In the genomic region with DNA sequence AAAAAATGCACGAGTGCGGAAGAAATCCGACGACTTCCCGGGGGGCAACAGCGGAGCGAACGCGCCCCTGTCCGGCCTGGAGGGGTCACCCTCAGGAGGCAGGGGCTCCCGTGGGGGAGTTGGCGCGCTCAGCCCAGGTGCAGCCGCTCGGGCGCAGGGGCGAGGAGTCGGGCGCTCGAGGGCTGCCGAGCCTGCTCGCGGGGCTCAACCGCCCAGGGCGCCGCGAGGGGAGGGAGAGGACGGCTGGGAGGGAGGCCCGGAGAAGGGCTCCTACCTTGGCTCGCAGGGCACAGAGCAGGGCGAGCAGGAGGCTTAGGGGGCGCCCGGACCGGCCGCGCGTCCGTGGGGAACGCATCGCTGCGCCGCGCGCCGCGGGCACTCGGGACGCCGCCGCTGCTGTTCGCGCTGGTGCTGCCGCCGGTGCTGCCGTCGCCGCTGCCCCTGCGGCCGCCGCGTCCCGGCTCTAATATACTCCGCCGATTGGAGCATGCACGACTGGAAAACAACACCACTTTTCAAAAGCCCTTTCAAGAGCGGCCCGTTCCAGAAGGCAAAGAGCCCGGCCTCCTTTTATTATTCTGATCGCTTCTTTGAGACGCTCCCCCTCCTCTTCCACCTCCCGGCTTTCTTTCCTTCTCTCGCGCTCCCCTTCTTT, we compare ENCODE assay signal across 8 cellular contexts. TPM values are rescaled to one million over a fixed set of nuclear protein-coding genes. Genes with fewer than 3 reads are reported as not detected.
DNase-seq lines count a peak whose midpoint lies in the region; ATAC-seq and TF ChIP-seq lines count a peak whose summit lies in the region.

No MANE protein-coding gene starts in this region.

- peak overlapping the region in 1 of 7 donors; percentile 84 for H3K27ac Mint-ChIP-seq in CD4-positive, alpha-beta memory T cell
- H3K27ac Mint-ChIP-seq in T-cell = no peak overlapping the region

- DNase-seq in CD4-positive, alpha-beta memory T cell = no peak
- DNase-seq in HK-2 (ENCODE audit: unreplicated experiment) = peak; percentile 53
- DNase-seq in T-cell = peak in 1 of 34 experiments; percentile 2
- DNase-seq in upper lobe of left lung = peak in 1 of 2 donors; percentile 92
- no peak for DNase-seq in GDM1 (lab: John Stamatoyannopoulos, UW)

- POLR2A ChIA-PET in CD4-positive, alpha-beta memory T cell (lab: Charles Lee; ENCODE audit: partially characterized antibody) = no interaction called here
- POLR2A ChIA-PET in T-cell (lab: Charles Lee) = no interaction called here

- peaks cover 0 to 2% (median 0%) of the 10 kb centered on the region in 8 donors for H3K9me3 Mint-ChIP-seq in CD4-positive, alpha-beta memory T cell
- no peaks in the 10 kb centered on the region for H3K9me3 Mint-ChIP-seq in T-cell

- H3K27me3 ChIP-seq in CD4-positive, alpha-beta memory T cell (ENCODE audit: insufficient read depth, low read length) = peaks cover 11% of the 10 kb centered on the region
- H3K27me3 ChIP-seq in endocrine pancreas (ENCODE audit: control insufficient read depth, insufficient read depth, low read length) (no peaks in the 10 kb centered on the region), upper lobe of left lung (no peaks in the 10 kb centered on the region)

- no peak for TF ChIP-seq EP300 in upper lobe of left lung (IDR thresholded peaks at IDR 0.05)

- peaks cover 17% of the 10 kb centered on the region for H3K4me1 ChIP-seq in CD4-positive, alpha-beta memory T cell (ENCODE audit: insufficient read depth, low read length)
- H3K4me1 ChIP-seq in endocrine pancreas (ENCODE audit: control insufficient read depth, insufficient read depth, low read length) (no peaks in the 10 kb centered on the region), mesodermal cell (ENCODE audit: control insufficient read depth, insufficient read depth, low read length, poor library complexity, severe bottlenecking) (peaks cover 10% of the 10 kb centered on the region), upper lobe of left lung (peaks cover 19 to 53% (median 28%) of the 10 kb centered on the region in 4 donors)

- intact Hi-C loops in CD4-positive, alpha-beta memory T cell (cut with micrococcal nuclease) = no loop called here

- no peak overlapping the region for H3K27ac ChIP-seq in CD4-positive, alpha-beta memory T cell (ENCODE audit: low read depth, low read length)
- H3K27ac ChIP-seq in mesodermal cell (ENCODE audit: low read depth, low read length, severe bottlenecking) (peak overlapping the region; percentile 53), upper lobe of left lung (peak overlapping the region; percentile 94 to 99 (median 98))

- TF ChIP-seq POLR2A in upper lobe of left lung (IDR thresholded peaks at IDR 0.05) = no peak

- H3K9me3 ChIP-seq in CD4-positive, alpha-beta memory T cell (ENCODE audit: control insufficient read depth in 1 of 2, low read length in 2 of 2) = no peaks in the 10 kb centered on the region
- no peaks in the 10 kb centered on the region for H3K9me3 ChIP-seq in endocrine pancreas (ENCODE audit: control insufficient read depth, low read length)
- H3K9me3 ChIP-seq in mesodermal cell (ENCODE audit: control insufficient read depth, low read length) = no peaks in the 10 kb centered on the region
- no peaks in the 10 kb centered on the region for H3K9me3 ChIP-seq in upper lobe of left lung

- 1% methylated on average over 44 to 60 of the region's 73 CpGs for WGBS in mesodermal cell (ENCODE audit: insufficient coverage in 2 of 2), 2 experiments
- 1% methylated on average over 24 to 40 of the region's 73 CpGs for WGBS in upper lobe of left lung, 2 donors

- H3K36me3 ChIP-seq in CD4-positive, alpha-beta memory T cell (ENCODE audit: insufficient read depth, low read length) = no peaks in the 10 kb centered on the region
- H3K36me3 ChIP-seq in endocrine pancreas (ENCODE audit: control insufficient read depth, insufficient read depth, low read length) = no peaks in the 10 kb centered on the region
- H3K36me3 ChIP-seq in mesodermal cell (ENCODE audit: control insufficient read depth, insufficient read depth, low read length) = peaks cover 20% of the 10 kb centered on the region
- H3K36me3 ChIP-seq in upper lobe of left lung = peaks cover 0 to 7% (median 0%) of the 10 kb centered on the region in 4 donors

- peaks cover 4 to 35% (median 21%) of the 10 kb centered on the region in 4 donors for H3K4me1 Mint-ChIP-seq in CD4-positive, alpha-beta memory T cell
- peaks cover 8 to 32% (median 23%) of the 10 kb centered on the region in 3 donors for H3K4me1 Mint-ChIP-seq in T-cell

- H3K36me3 Mint-ChIP-seq in CD4-positive, alpha-beta memory T cell = no peaks in the 10 kb centered on the region
- no peaks in the 10 kb centered on the region for H3K36me3 Mint-ChIP-seq in T-cell

- H3K4me3 Mint-ChIP-seq in CD4-positive, alpha-beta memory T cell = peak overlapping the region; percentile 77 to 87 (median 84)
- H3K4me3 Mint-ChIP-seq in T-cell = peak overlapping the region; percentile 72 to 85 (median 77)

- CTCF ChIA-PET in CD4-positive, alpha-beta memory T cell (lab: Charles Lee; ENCODE audit: partially characterized antibody) = interaction anchor here (0.9 kb wide), 1 partner anchor 16 kb away, joined by 3 read pairs; no protein-coding TSS in a partner anchor
- CTCF ChIA-PET in T-cell (lab: Charles Lee) = no interaction called here

- H3K9ac ChIP-seq in endocrine pancreas (ENCODE audit: control insufficient read depth, insufficient read depth, low read length) = peak overlapping the region; percentile 67

- ATAC-seq in T-cell (replicated peaks in 1 of 4) = no peak
- peak in 1 of 2 donors; percentile 4 for ATAC-seq in upper lobe of left lung (ENCODE audit: low FRiP score in 2 of 2)
- no peak for ATAC-seq in GM21526 (IDR thresholded peaks at IDR 0.05; ENCODE audit: low FRiP score, unreplicated experiment)

- TF ChIP-seq CTCF in upper lobe of left lung (IDR thresholded peaks at IDR 0.05) = no peak

- H3K27me3 Mint-ChIP-seq in CD4-positive, alpha-beta memory T cell = peaks cover 40 to 53% of the 10 kb centered on the region in 2 donors
- H3K27me3 Mint-ChIP-seq in T-cell = peaks cover 42 to 59% of the 10 kb centered on the region in 2 donors

- H3K4me3 ChIP-seq in CD4-positive, alpha-beta memory T cell (ENCODE audit: low read length in 2 of 2) = peak overlapping the region in 1 of 2 donors; percentile 38
- H3K4me3 ChIP-seq in endocrine pancreas (ENCODE audit: control insufficient read depth, insufficient read depth, low read length) (peak overlapping the region; percentile 32), mesodermal cell (ENCODE audit: extremely low read depth, insufficient read depth, low read length, poor library complexity, severe bottlenecking) (peak overlapping the region; percentile 80), upper lobe of left lung (peak overlapping the region; percentile 65 to 92 (median 88))

RNA-seq across cellular contexts. Expression of gene JAG1, which starts 0.5 kb away (rescaled TPM):
- under 1 TPM; 0.29 to 0.61 TPM for total RNA-seq in CD4-positive, alpha-beta memory T cell
- polyA plus RNA-seq in CD4-positive, alpha-beta memory T cell = 1 to 10 TPM in 1 of 2 donors, under 1 TPM in 1; 0.04 to 1.9 TPM
- 1 to 10 TPM in 1 of 5 donors, under 1 TPM in 4; 0.12 to 1.1 (median 0.56) TPM for total RNA-seq in T-cell
- polyA plus RNA-seq in mesodermal cell (2013, experiment 1 of 2) = 58.5 TPM
- polyA plus RNA-seq in mesodermal cell (2013, experiment 2 of 2) = 46.2 TPM
- 10 to 100 TPM; 37.7 to 57.4 (median 47.0) TPM for total RNA-seq in upper lobe of left lung

Comparison
In these comparisons a context has a peak if more than half of its experiments do, and no peak if none do; other contexts are left out.
1. RNA of gene JAG1, which starts 0.5 kb away (total RNA-seq): 37.7 to 57.4 TPM in upper lobe of left lung; 0.29 to 0.61 TPM in CD4-positive, alpha-beta memory T cell and 0.12 to 1.1 TPM in T-cell; every median in the first group is over 10 times any median in the second.